20 cellular contexts compared by ENCODE assay signal in genomic region chr9:134242706-134243105, GRCh38.
A peak's percentile ranks its signal among the peaks of the same experiment; 100 is the strongest.
DNase-seq lines count a peak whose midpoint lies in the region; ATAC-seq and TF ChIP-seq lines count a peak whose summit lies in the region.
"Had no signal": no experiment of that assay in that cellular context is flagged by ENCODE, and none has a peak within 500 bp of the region (broad histone marks: within the 10 kb centered on the region; RNA-seq: fewer than 3 reads in every experiment).

No MANE protein-coding gene starts in this region.

- H3K4me1 ChIP-seq in right cardiac atrium (ENCODE audit: control insufficient read depth, insufficient read depth, low read length) (no peaks in the 10 kb centered on the region), KMS-11 (ENCODE audit: low read depth, poor library complexity, severe bottlenecking) (peaks cover 22% of the 10 kb centered on the region), neutrophil (ENCODE audit: control insufficient read depth in 1 of 2, insufficient read depth in 1 of 2, low read depth in 1 of 2, low read length in 1 of 2) (peaks cover 28 to 32% of the 10 kb centered on the region in 2 experiments)
- H3K4me1 ChIP-seq: HAP-1 had no signal

- H3K27me3 ChIP-seq in right cardiac atrium (ENCODE audit: control insufficient read depth, insufficient read depth) (no peaks in the 10 kb centered on the region), KMS-11 (ENCODE audit: insufficient read depth, low read depth) (no peaks in the 10 kb centered on the region), neutrophil (peaks cover 25% of the 10 kb centered on the region)

- no peaks in the 10 kb centered on the region for H4K20me1 ChIP-seq in KMS-11 (ENCODE audit: insufficient read depth)

- peaks cover 1% of the 10 kb centered on the region for H3K9me3 Mint-ChIP-seq in memory B cell

- ATAC-seq in right cardiac atrium (no peak), left cardiac atrium (no peak), memory B cell (ENCODE audit: low read depth) (no peak), GM18498 (IDR thresholded peaks at IDR 0.05; ENCODE audit: unreplicated experiment) (no peak), SK-N-SH treated with all-trans-retinoic acid at 6 μM for 48 hours (no peak)
- ATAC-seq: HepG2 had no signal

- peak overlapping the region; percentile 79 for H3K27ac Mint-ChIP-seq in memory B cell
- H3K27ac Mint-ChIP-seq: CD8-positive, alpha-beta T cell had no signal

- no peak overlapping the region for H3K9ac ChIP-seq in KMS-11
- H3K9ac ChIP-seq: BLaER1 had no signal

- DNase-seq in right cardiac atrium (peak in 2 of 3 donors; percentile 30 to 33), left cardiac atrium (no peak), memory B cell (ENCODE audit: low spot score in 2 of 2) (no peak), iPS-NIHi7 (ENCODE audit: extremely low spot score) (no peak)
- DNase-seq: ACHN, Calu3, DMS 273 treated with DMSO at 0.1 percent for 48 hours, DMS53, DND-41, EL, KBM-7 had no signal

- WGBS in right cardiac atrium, result 59% methylated on average over 19 of the region's 19 CpGs

- H3K27ac ChIP-seq in right cardiac atrium (ENCODE audit: low read length), result no peak overlapping the region
- no peak overlapping the region for H3K27ac ChIP-seq in KMS-11
- peak overlapping the region; percentile 97 for H3K27ac ChIP-seq in neutrophil
- H3K27ac ChIP-seq: BLaER1 had no signal

- peaks cover 18% of the 10 kb centered on the region for H3K4me1 Mint-ChIP-seq in memory B cell

- peaks cover 4% of the 10 kb centered on the region for H3K36me3 Mint-ChIP-seq in memory B cell
- H3K36me3 Mint-ChIP-seq: CD8-positive, alpha-beta T cell; IgD-negative memory B cell had no signal

- H3K79me2 ChIP-seq in KMS-11 (ENCODE audit: insufficient read depth, low read depth), result no peaks in the 10 kb centered on the region

- peaks cover 2% of the 10 kb centered on the region for H3K27me3 Mint-ChIP-seq in memory B cell

- no peak overlapping the region for H3K4me3 ChIP-seq in right cardiac atrium (ENCODE audit: low read length)
- H3K4me3 ChIP-seq in KMS-11 (IDR thresholded peaks at IDR 0.05; ENCODE audit: insufficient read depth, low read depth, low read length), result no peak overlapping the region
- H3K4me3 ChIP-seq in neutrophil (ENCODE audit: low read depth in 1 of 2, low read length in 1 of 2), result no peak overlapping the region
- H3K4me3 ChIP-seq: BLaER1, HAP-1 had no signal

- H3K9me3 ChIP-seq in right cardiac atrium (ENCODE audit: control insufficient read depth, low read length), result no peaks in the 10 kb centered on the region
- H3K9me3 ChIP-seq in neutrophil, result no peaks in the 10 kb centered on the region
- H3K9me3 ChIP-seq: HAP-1 had no signal

- no peak for TF ChIP-seq CTCF in KMS-11 (conservative IDR thresholded peaks at IDR 0.05; ENCODE audit: low read depth, low read length)
- TF ChIP-seq CTCF in neutrophil (IDR thresholded peaks at IDR 0.05), result no peak

- H3K4me2 ChIP-seq in KMS-11, result peak overlapping the region; percentile 83; the same call in 1 of the 2 replicates

- H3K4me3 Mint-ChIP-seq in memory B cell, result no peak overlapping the region
- H3K4me3 Mint-ChIP-seq: CD8-positive, alpha-beta T cell had no signal

- no peak overlapping the region for H2AFZ ChIP-seq in KMS-11 (ENCODE audit: low read depth)

- H3K36me3 ChIP-seq in KMS-11 (ENCODE audit: insufficient read depth) (no peaks in the 10 kb centered on the region), neutrophil (no peaks in the 10 kb centered on the region)
- H3K36me3 ChIP-seq: BLaER1, HAP-1 had no signal

- intact Hi-C loops in right cardiac atrium (cut with DNase I), result no loop called here
- intact Hi-C loops in left cardiac atrium (cut with DNase I), result no loop called here

TF ChIP-seq in SK-N-SH treated with all-trans-retinoic acid at 6 μM for 48 hours, 23 proteins besides CTCF, POLR2A, EP300 and RAD21:
- TF ChIP-seq GLIS3 (CRISPR knock-in tag; IDR thresholded peaks at IDR 0.05), result no peak
- no peak for TF ChIP-seq CREB5 (CRISPR knock-in tag; IDR thresholded peaks at IDR 0.05; ENCODE audit: low read depth)

Comparison
In these comparisons a context has a peak if more than half of its experiments do, and no peak if none do; other contexts are left out.
1. DNase-seq: peak in right cardiac atrium (2 of 3); none in left cardiac atrium (single experiment), memory B cell (0 of 2) and iPS-NIHi7 (single experiment).